19 cellular contexts compared by ENCODE assay signal in the genomic region with DNA sequence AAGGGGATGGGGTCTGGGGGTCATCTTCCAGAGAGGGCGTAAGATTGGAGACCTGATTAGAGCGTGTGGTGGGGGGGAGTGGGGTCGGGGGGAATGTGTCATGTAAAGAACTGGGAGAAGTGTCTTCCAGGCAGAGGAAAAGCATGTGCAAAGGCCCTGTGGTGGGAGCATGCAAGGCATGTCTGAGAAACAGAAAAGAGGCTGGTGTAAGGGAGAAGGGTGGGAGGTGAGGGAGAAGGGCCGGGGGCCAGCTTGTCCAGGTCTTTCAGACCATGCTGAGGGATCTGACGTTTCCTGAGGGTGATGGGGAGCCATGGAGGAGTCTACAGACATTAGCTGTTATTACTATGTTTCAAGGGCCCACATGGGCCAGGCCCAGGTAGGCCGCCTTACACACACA. TPM values are rescaled to one million over a fixed set of nuclear protein-coding genes. Genes with fewer than 3 reads are reported as not detected.
DNase-seq lines count a peak whose midpoint lies in the region; ATAC-seq, FAIRE-seq and TF ChIP-seq lines count a peak whose summit lies in the region.
"Had no signal": no experiment of that assay in that cellular context is flagged by ENCODE, and none has a peak within 500 bp of the region (broad histone marks: within the 10 kb centered on the region; RNA-seq: fewer than 3 reads in every experiment).

No MANE protein-coding gene starts in this region.

- H3K27me3 ChIP-seq in HepG2 (ENCODE audit: control insufficient read depth in 1 of 2, insufficient read depth in 2 of 2, low read length in 2 of 2) (no peaks in the 10 kb centered on the region), right lobe of liver (no peaks in the 10 kb centered on the region), Panc1 (ENCODE audit: control insufficient read depth, insufficient read depth, low read length) (no peaks in the 10 kb centered on the region), keratinocyte (ENCODE audit: control insufficient read depth, extremely low read depth, insufficient read depth, low read length) (no peaks in the 10 kb centered on the region), trophoblast cell (ENCODE audit: insufficient read depth, low read length) (no peaks in the 10 kb centered on the region)
- H3K27me3 ChIP-seq: BE2C had no signal

- peak overlapping the region; percentile 73 for H2AFZ ChIP-seq in HepG2 (ENCODE audit: low read length)
- H2AFZ ChIP-seq in keratinocyte (ENCODE audit: control insufficient read depth, low read length), result no peak overlapping the region
- H2AFZ ChIP-seq in trophoblast cell (ENCODE audit: insufficient read depth, low read length, poor library complexity), result no peak overlapping the region

- TF ChIP-seq CTCF in HepG2 (CRISPR knock-in tag; IDR thresholded peaks at IDR 0.05) (no peak), right lobe of liver (IDR thresholded peaks at IDR 0.05) (no peak), Panc1 (IDR thresholded peaks at IDR 0.05) (no peak), keratinocyte (optimal IDR thresholded peaks at IDR 0.05 in 1 of 3, IDR thresholded peaks at IDR 0.05 in 1 of 3, conservative IDR thresholded peaks at IDR 0.05 in 1 of 3; ENCODE audit: extremely low read depth in 1 of 3, insufficient read depth in 2 of 3, low read length in 3 of 3) (no peak)

- H3K9me3 ChIP-seq in HepG2 (ENCODE audit: low read length), result no peaks in the 10 kb centered on the region
- H3K9me3 ChIP-seq in right lobe of liver, result no peaks in the 10 kb centered on the region
- H3K9me3 ChIP-seq in Panc1 (ENCODE audit: control insufficient read depth, insufficient read depth, low read depth, low read length), result peaks cover 17% of the 10 kb centered on the region; the same call in 1 of the 2 replicates
- peaks cover 6% of the 10 kb centered on the region for H3K9me3 ChIP-seq in keratinocyte (ENCODE audit: control insufficient read depth, low read depth, low read length)
- peaks cover 5% of the 10 kb centered on the region for H3K9me3 ChIP-seq in trophoblast cell (ENCODE audit: insufficient read depth, low read depth, low read length)
- H3K9me3 ChIP-seq: BE2C, SK-N-SH had no signal

- H3K79me1 ChIP-seq in trophoblast cell (ENCODE audit: low read length), result peaks cover 10% of the 10 kb centered on the region

- FAIRE-seq in HepG2 (lab: Jason Lieb, UNC), result no peak
- FAIRE-seq in keratinocyte (lab: Jason Lieb, UNC), result no peak
- FAIRE-seq: A204.1, D721Med, GM12892, GM18507 had no signal

- H3K9ac ChIP-seq in HepG2 (ENCODE audit: insufficient read depth, low read depth, low read length), result 0 out of 2 replicates have a peak overlapping the region, but pooled peaks have one; percentile 17
- no peak overlapping the region for H3K9ac ChIP-seq in keratinocyte (ENCODE audit: control insufficient read depth, extremely low read depth, insufficient read depth, low read length)
- no peak overlapping the region for H3K9ac ChIP-seq in trophoblast cell (ENCODE audit: low read length)
- H3K9ac ChIP-seq: SK-N-SH had no signal

- peak overlapping the region; percentile 25 for H3K4ac ChIP-seq in trophoblast cell (ENCODE audit: low read depth, low read length)

- BruUV-seq in HepG2 (replicated peaks; lab: Mats Ljungman, UMichigan) (no TSS peak), Panc1 (replicated peaks; lab: Mats Ljungman, UMichigan) (no TSS peak)

- H4K91ac ChIP-seq in trophoblast cell (ENCODE audit: low read depth, low read length), result peak overlapping the region; percentile 26

- H3K4me2 ChIP-seq in HepG2 (ENCODE audit: low read depth, low read length), result peak overlapping the region; percentile 72
- H3K4me2 ChIP-seq in keratinocyte (ENCODE audit: control insufficient read depth, extremely low read depth, insufficient read depth, low read depth, low read length), result no peak overlapping the region
- H3K4me2 ChIP-seq in trophoblast cell (ENCODE audit: low read length), result no peak overlapping the region
- H3K4me2 ChIP-seq: SK-N-SH had no signal

- no peak overlapping the region for H2AK5ac ChIP-seq in trophoblast cell (ENCODE audit: low read length)

- H3K23ac ChIP-seq in trophoblast cell (ENCODE audit: low read length), result no peak overlapping the region

- H3K4me1 ChIP-seq in HepG2 (ENCODE audit: insufficient read depth, low read length), result peaks cover 12% of the 10 kb centered on the region
- H3K4me1 ChIP-seq in right lobe of liver, result no peaks in the 10 kb centered on the region
- H3K4me1 ChIP-seq in Panc1 (ENCODE audit: control insufficient read depth, insufficient read depth, low read length), result peaks cover 31% of the 10 kb centered on the region
- peaks cover 27% of the 10 kb centered on the region for H3K4me1 ChIP-seq in keratinocyte (ENCODE audit: control insufficient read depth, extremely low read depth, insufficient read depth, low read length)
- peaks cover 5 to 6% of the 10 kb centered on the region in 2 experiments for H3K4me1 ChIP-seq in trophoblast cell (ENCODE audit: control insufficient read depth in 1 of 2, insufficient read depth in 2 of 2, low read length in 2 of 2)
- H3K4me1 ChIP-seq: BE2C had no signal

- H3K79me2 ChIP-seq in HepG2 (ENCODE audit: insufficient read depth, low read length) (no peaks in the 10 kb centered on the region), keratinocyte (ENCODE audit: control insufficient read depth, insufficient read depth, low read length) (no peaks in the 10 kb centered on the region), trophoblast cell (ENCODE audit: control insufficient read depth, insufficient read depth, low read length, poor library complexity) (no peaks in the 10 kb centered on the region)

- peak overlapping the region; percentile 46 for H2BK120ac ChIP-seq in trophoblast cell (ENCODE audit: insufficient read depth, low read length, poor library complexity)

- no peak overlapping the region for H3K14ac ChIP-seq in trophoblast cell (ENCODE audit: low read length)

- peak overlapping the region in 1 of 3 experiments; percentile 51; a peak in 2 of 6 replicates for H3K4me3 ChIP-seq in HepG2 (replicated peaks in 1 of 3; ENCODE audit: insufficient read depth in 1 of 3, low read depth in 2 of 3, low read length in 3 of 3)
- H3K4me3 ChIP-seq in right lobe of liver, result no peak overlapping the region
- no peak overlapping the region for H3K4me3 ChIP-seq in Panc1 (ENCODE audit: low read depth in 2 of 2, low read length in 2 of 2)
- H3K4me3 ChIP-seq in keratinocyte (ENCODE audit: control insufficient read depth in 2 of 3, extremely low read depth in 1 of 3, insufficient read depth in 2 of 3, low read depth in 1 of 3, low read length in 3 of 3), result no peak overlapping the region
- H3K4me3 ChIP-seq in trophoblast cell (ENCODE audit: low read depth, low read length), result no peak overlapping the region

- DNase-seq in HepG2 (ENCODE audit: low spot score), result no peak
- no peak for DNase-seq in right lobe of liver
- DNase-seq in Panc1 (ENCODE audit: low read depth, low spot score), result no peak
- no peak for DNase-seq in keratinocyte (ENCODE audit: low read depth, low spot score)
- DNase-seq in trophoblast cell, result no peak
- no peak for DNase-seq in SHP77 treated with DMSO at 0.1 percent for 48 hours (lab: John Stamatoyannopoulos, UW)
- no peak for DNase-seq in cerebellum (ENCODE audit: low spot score)
- DNase-seq in hepatic stellate cell (ENCODE audit: low spot score), result no peak
- DNase-seq: DMS79; GOT3; Kasumi-1; NCI-H748 treated with DMSO at 0.1 percent for 48 hours; NK-92 treated with Interleukin-12 subunit alpha and Interleukin-12 subunit beta, amount 100 ng/mL, for 24 hours; SK-N-SH had no signal

- TF ChIP-seq POLR2A in HepG2 (IDR thresholded peaks at IDR 0.05; ENCODE audit: insufficient read depth in 1 of 2, low read depth in 2 of 2, low read length in 2 of 2), result no peak
- TF ChIP-seq POLR2A in right lobe of liver (IDR thresholded peaks at IDR 0.05), result no peak

- H2BK12ac ChIP-seq in trophoblast cell (ENCODE audit: low read length), result peak overlapping the region; percentile 70

- peak overlapping the region; percentile 57 for H4K8ac ChIP-seq in trophoblast cell (ENCODE audit: low read depth, low read length)

- H2BK5ac ChIP-seq in trophoblast cell (ENCODE audit: low read depth, low read length, poor library complexity), result no peak overlapping the region

- peak overlapping the region; percentile 33 for H3K18ac ChIP-seq in trophoblast cell (ENCODE audit: low read length)

- no peak for ATAC-seq in HepG2
- no peak for ATAC-seq in right lobe of liver
- ATAC-seq in Panc1, result no peak

- H3K36me3 ChIP-seq in HepG2 (replicated peaks in 1 of 2; ENCODE audit: control insufficient read depth in 1 of 2, insufficient read depth in 2 of 2, low read length in 2 of 2) (no peaks in the 10 kb centered on the region), right lobe of liver (no peaks in the 10 kb centered on the region), Panc1 (ENCODE audit: control insufficient read depth, insufficient read depth, low read length) (no peaks in the 10 kb centered on the region), keratinocyte (ENCODE audit: control insufficient read depth in 2 of 2, extremely low read depth in 1 of 2, insufficient read depth in 2 of 2, low read length in 2 of 2) (no peaks in the 10 kb centered on the region), trophoblast cell (ENCODE audit: control insufficient read depth in 1 of 2, insufficient read depth in 2 of 2, low read length in 2 of 2) (no peaks in the 10 kb centered on the region)
- H3K36me3 ChIP-seq: BE2C had no signal

- POLR2A ChIA-PET in HepG2 (lab: Yijun Ruan, JAX), result interaction anchor here (0.7 kb wide), 1 partner anchor 30 kb away, joined by 4 read pairs; the partner anchor contains the start of gene FKBP1A
- POLR2A ChIA-PET in Panc1 (lab: Charles Lee), result no interaction called here

- CTCF ChIA-PET in HepG2 (lab: Yijun Ruan, JAX; ENCODE audit: low intra/inter-chr PET ratio, low total read pairs), result no interaction called here
- CTCF ChIA-PET in Panc1 (lab: Charles Lee), result no interaction called here

- intact Hi-C loops in HepG2 (cut with micrococcal nuclease; ENCODE audit: unreplicated experiment), result no loop called here
- intact Hi-C loops in right lobe of liver (cut with DNase I), result no loop called here
- intact Hi-C loops in Panc1 (cut with micrococcal nuclease; ENCODE audit: unreplicated experiment), result no loop called here

- TF ChIP-seq RAD21 in HepG2 (CRISPR knock-in tag; IDR thresholded peaks at IDR 0.05), result no peak

- no peak for TF ChIP-seq EP300 in HepG2 (IDR thresholded peaks at IDR 0.05; ENCODE audit: low read depth in 2 of 2, low read length in 2 of 2)
- no peak for TF ChIP-seq EP300 in HepG2 (CRISPR knock-in tag; IDR thresholded peaks at IDR 0.05; ENCODE audit: borderline replicate concordance)

- dilution Hi-C loops in keratinocyte (cut with MboI; ENCODE audit: extremely low pct_ligation_motif_present, low sequenced_read_pairs), result no loop called here

- H3K9me1 ChIP-seq in keratinocyte (ENCODE audit: control insufficient read depth, extremely low read depth, insufficient read depth, low read length), result no peaks in the 10 kb centered on the region

- H3K27ac ChIP-seq in HepG2 (ENCODE audit: extremely low read length, insufficient read depth, low read length) (no peak overlapping the region), right lobe of liver (no peak overlapping the region), Panc1 (ENCODE audit: low read length) (peak overlapping the region; percentile 78), keratinocyte (ENCODE audit: control insufficient read depth, insufficient read depth, low read length) (peak overlapping the region; percentile 11), trophoblast cell (ENCODE audit: low read depth, low read length) (no peak overlapping the region)

- no peaks in the 10 kb centered on the region for H4K20me1 ChIP-seq in HepG2 (ENCODE audit: insufficient read depth, low read length)
- H4K20me1 ChIP-seq in keratinocyte (ENCODE audit: control insufficient read depth, extremely low read depth, insufficient read depth, low read length), result no peaks in the 10 kb centered on the region

- no peak overlapping the region for H4K12ac ChIP-seq in trophoblast cell (ENCODE audit: low read depth, low read length)

- WGBS in HepG2 (ENCODE audit: low lambda C conversion rate), result 29% methylated on average over 6 of the region's 6 CpGs
- WGBS in right lobe of liver (ENCODE audit: insufficient coverage, low coverage, low lambda C conversion rate, missing lambda C conversion rate), result 77% methylated on average over 5 of the region's 6 CpGs
- WGBS in trophoblast cell (ENCODE audit: extremely low coverage, insufficient coverage, insufficient read length), result 100% methylated on average over 2 of the region's 6 CpGs

- in situ Hi-C loops in HepG2 (cut with HindIII; ENCODE audit: extremely low pct_ligation_motif_present, low pct_unique_long_range_greater_than_20kb) (no loop called here), Panc1 (cut with HindIII; ENCODE audit: low pct_unique_long_range_greater_than_20kb, low sequenced_read_pairs) (no loop called here)

RNA-seq across cellular contexts. Expression of gene FKBP1A, which starts 30.4 kb away (rescaled TPM):
- total RNA-seq in HepG2 (2016; rRNA removed; fragmentation: Illumina TruSeq; extraction: Trizol), result 119 and 188 TPM in 2 replicates
- 32.5 and 44.9 TPM in 2 replicates for total RNA-seq in HepG2 (2016; cell fraction: cytosol; rRNA removed; fragmentation: Illumina TruSeq; extraction: Trizol; ENCODE audit: low read depth)
- 120 and 187 TPM in 2 replicates for total RNA-seq in HepG2 (2016; cell fraction: insoluble cytoplasmic fraction; rRNA removed; fragmentation: Illumina TruSeq; extraction: Trizol)
- total RNA-seq in HepG2 (2016; cell fraction: membrane; rRNA removed; fragmentation: Illumina TruSeq; extraction: Trizol), result 119 and 132 TPM in 2 replicates
- 70.0 and 93.2 TPM in 2 replicates for total RNA-seq in HepG2 (2016; cell fraction: nucleus; rRNA removed; fragmentation: Illumina TruSeq; extraction: Trizol)
- 436 and 468 TPM in 2 replicates for polyA plus RNA-seq in HepG2 (2011; rRNA removed)
- polyA plus RNA-seq in HepG2 (2011; cell fraction: cytosol; rRNA removed), result 445 and 560 TPM in 2 replicates
- polyA plus RNA-seq in HepG2 (2011; cell fraction: nucleus; rRNA removed), result 139 and 210 TPM in 2 replicates
- polyA plus RNA-seq in HepG2 (2012), result 286 and 329 TPM in 2 replicates
- polyA plus RNA-seq in HepG2 (2016; cell fraction: cytosol; fragmentation: Illumina TruSeq; extraction: Trizol; ENCODE audit: low read depth), result 115 and 137 TPM in 2 replicates
- polyA plus RNA-seq in HepG2 (2016; cell fraction: insoluble cytoplasmic fraction; fragmentation: Illumina TruSeq; extraction: Trizol; ENCODE audit: low read depth), result 594 and 645 TPM in 2 replicates
- polyA plus RNA-seq in HepG2 (2016; cell fraction: membrane; fragmentation: Illumina TruSeq; extraction: Trizol; ENCODE audit: low read depth), result 321 and 333 TPM in 2 replicates
- polyA plus RNA-seq in HepG2 (2016; cell fraction: nucleus; fragmentation: Illumina TruSeq; extraction: Trizol; ENCODE audit: insufficient read depth, low read depth), result 249 and 270 TPM in 2 replicates
- 241 and 466 TPM in 2 replicates for polyA minus RNA-seq in HepG2 (2011; rRNA and poly(A)+ RNA removed; ENCODE audit: low replicate concordance)
- polyA minus RNA-seq in HepG2 (2011; cell fraction: cytosol; rRNA and poly(A)+ RNA removed), result 119 and 130 TPM in 2 replicates
- 63.7 and 102 TPM in 2 replicates for polyA minus RNA-seq in HepG2 (2011; cell fraction: nucleus; rRNA and poly(A)+ RNA removed)
- 10 to 100 TPM; 56.9 to 86.9 (median 63.4) TPM for total RNA-seq in right lobe of liver
- 695 TPM for total RNA-seq in Panc1 (2021; ENCODE audit: unreplicated experiment)
- 830 TPM for polyA plus RNA-seq in Panc1 (2012; ENCODE audit: insufficient read length)
- 776 to 1,168 TPM (median 1,010 TPM) in 3 replicates for polyA plus RNA-seq in keratinocyte
- polyA plus RNA-seq in keratinocyte (2011; ENCODE audit: low read depth), result 146 TPM
- 1,559 and 1,933 TPM in 2 replicates for polyA plus RNA-seq in keratinocyte (2011; cell fraction: cytosol; rRNA removed)
- 545 and 624 TPM in 2 replicates for polyA plus RNA-seq in keratinocyte (2011; cell fraction: nucleus; rRNA removed)
- 338 and 759 TPM in 2 replicates for polyA plus RNA-seq in keratinocyte (2012; ENCODE audit: low replicate concordance)
- polyA minus RNA-seq in keratinocyte, result 922 to 1,521 TPM (median 1,297 TPM) in 3 replicates
- 512 TPM for polyA minus RNA-seq in keratinocyte (2011; cell fraction: cytosol; rRNA and poly(A)+ RNA removed)
- polyA minus RNA-seq in keratinocyte (2011; cell fraction: nucleus; rRNA and poly(A)+ RNA removed), result 117 and 213 TPM in 2 replicates
- 243 and 249 TPM in 2 replicates for polyA plus RNA-seq in trophoblast cell (2013)
- total RNA-seq in cerebellum, result 73.8 TPM

RNA-seq across cellular contexts. Expression of gene NSFL1C, which starts 43.4 kb away (rescaled TPM):
- total RNA-seq in HepG2 (2016; rRNA removed; fragmentation: Illumina TruSeq; extraction: Trizol) (62.7 and 74.0 TPM in 2 replicates), right lobe of liver (10 to 100 TPM; 40.8 to 53.5 (median 43.4) TPM), Panc1 (2021; ENCODE audit: unreplicated experiment) (151 TPM), cerebellum (30.4 TPM)
- 27.0 and 31.9 TPM in 2 replicates for total RNA-seq in HepG2 (2016; cell fraction: cytosol; rRNA removed; fragmentation: Illumina TruSeq; extraction: Trizol; ENCODE audit: low read depth)
- 67.3 and 70.8 TPM in 2 replicates for total RNA-seq in HepG2 (2016; cell fraction: insoluble cytoplasmic fraction; rRNA removed; fragmentation: Illumina TruSeq; extraction: Trizol)
- 34.0 and 35.0 TPM in 2 replicates for total RNA-seq in HepG2 (2016; cell fraction: membrane; rRNA removed; fragmentation: Illumina TruSeq; extraction: Trizol)
- total RNA-seq in HepG2 (2016; cell fraction: nucleus; rRNA removed; fragmentation: Illumina TruSeq; extraction: Trizol), result 57.9 and 59.7 TPM in 2 replicates
- polyA plus RNA-seq in HepG2 (2011; rRNA removed) (22.9 and 31.9 TPM in 2 replicates), keratinocyte (23.9 to 45.4 TPM (median 38.8 TPM) in 3 replicates)
- polyA plus RNA-seq in HepG2 (2011; cell fraction: cytosol; rRNA removed), result 24.0 and 30.9 TPM in 2 replicates
- polyA plus RNA-seq in HepG2 (2011; cell fraction: nucleus; rRNA removed), result 94.8 and 100 TPM in 2 replicates
- polyA plus RNA-seq in HepG2 (2012), result 82.3 and 83.4 TPM in 2 replicates
- 54.9 and 58.8 TPM in 2 replicates for polyA plus RNA-seq in HepG2 (2016; cell fraction: cytosol; fragmentation: Illumina TruSeq; extraction: Trizol; ENCODE audit: low read depth)
- 139 and 153 TPM in 2 replicates for polyA plus RNA-seq in HepG2 (2016; cell fraction: insoluble cytoplasmic fraction; fragmentation: Illumina TruSeq; extraction: Trizol; ENCODE audit: low read depth)
- 55.7 and 56.7 TPM in 2 replicates for polyA plus RNA-seq in HepG2 (2016; cell fraction: membrane; fragmentation: Illumina TruSeq; extraction: Trizol; ENCODE audit: low read depth)
- 105 and 116 TPM in 2 replicates for polyA plus RNA-seq in HepG2 (2016; cell fraction: nucleus; fragmentation: Illumina TruSeq; extraction: Trizol; ENCODE audit: insufficient read depth, low read depth)
- polyA minus RNA-seq in HepG2 (2011; rRNA and poly(A)+ RNA removed; ENCODE audit: low replicate concordance), result 23.6 and 36.6 TPM in 2 replicates
- polyA minus RNA-seq in HepG2 (2011; cell fraction: cytosol; rRNA and poly(A)+ RNA removed), result 11.3 and 16.5 TPM in 2 replicates
- 149 and 165 TPM in 2 replicates for polyA minus RNA-seq in HepG2 (2011; cell fraction: nucleus; rRNA and poly(A)+ RNA removed)
- polyA plus RNA-seq in Panc1 (2012; ENCODE audit: insufficient read length), result 146 TPM
- 197 TPM for polyA plus RNA-seq in keratinocyte (2011; ENCODE audit: low read depth)
- 39.1 and 51.0 TPM in 2 replicates for polyA plus RNA-seq in keratinocyte (2011; cell fraction: cytosol; rRNA removed)
- 58.2 and 59.0 TPM in 2 replicates for polyA plus RNA-seq in keratinocyte (2011; cell fraction: nucleus; rRNA removed)
- polyA plus RNA-seq in keratinocyte (2012; ENCODE audit: low replicate concordance), result 99.1 and 116 TPM in 2 replicates
- polyA minus RNA-seq in keratinocyte, result 19.8 to 28.9 TPM (median 20.8 TPM) in 3 replicates
- 11.1 TPM for polyA minus RNA-seq in keratinocyte (2011; cell fraction: cytosol; rRNA and poly(A)+ RNA removed)
- polyA minus RNA-seq in keratinocyte (2011; cell fraction: nucleus; rRNA and poly(A)+ RNA removed), result 19.9 and 28.5 TPM in 2 replicates
- polyA plus RNA-seq in trophoblast cell (2013), result 60.7 and 62.9 TPM in 2 replicates

Comparison
In these comparisons a context has a peak if more than half of its experiments do, and no peak if none do; other contexts are left out.
1. H3K27ac ChIP-seq: peak in Panc1 (single experiment) and keratinocyte (single experiment); none in HepG2 (single experiment), right lobe of liver (0 of 3) and trophoblast cell (single experiment).